9 cellular contexts compared by ENCODE assay signal in the genomic region with DNA sequence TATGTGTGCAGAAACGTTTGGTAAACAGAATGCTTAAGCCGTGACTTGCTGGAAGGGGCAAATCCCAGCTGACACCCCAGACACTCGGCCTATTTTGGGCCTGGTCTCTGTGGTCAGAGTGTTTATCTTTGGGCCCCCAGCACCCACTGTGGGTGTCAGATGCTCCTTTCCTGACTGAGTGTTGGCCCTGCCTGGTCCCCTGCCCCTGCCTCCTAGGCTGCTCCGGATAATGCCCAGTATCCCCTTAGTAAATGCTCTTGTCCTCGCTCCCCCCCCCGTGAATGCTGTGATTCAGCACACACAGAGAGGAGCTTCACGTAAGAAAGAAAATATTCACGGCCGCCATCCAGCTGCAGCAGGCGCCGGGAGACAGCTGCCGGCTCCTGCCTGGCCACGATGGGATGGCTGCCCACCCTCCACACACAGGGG. TPM values are rescaled to one million over a fixed set of nuclear protein-coding genes. Genes with fewer than 3 reads are reported as not detected.
DNase-seq lines count a peak whose midpoint lies in the region; ATAC-seq and TF ChIP-seq lines count a peak whose summit lies in the region.
"Had no signal": no experiment of that assay in that cellular context is flagged by ENCODE, and none has a peak within 500 bp of the region (broad histone marks: within the 10 kb centered on the region; RNA-seq: fewer than 3 reads in every experiment).

No MANE protein-coding gene starts in this region.

- no peaks in the 10 kb centered on the region for H3K27me3 Mint-ChIP-seq in endodermal cell (ENCODE audit: insufficient read depth)

- no peak for ATAC-seq in GM21423 (IDR thresholded peaks at IDR 0.05; ENCODE audit: unreplicated experiment)
- ATAC-seq in HG03469 (IDR thresholded peaks at IDR 0.05; ENCODE audit: unreplicated experiment): no peak
- ATAC-seq in PC-3: no peak

- DNase-seq in DMS 273 (lab: John Stamatoyannopoulos, UW; ENCODE audit: unreplicated experiment): peak; percentile 67
- DNase-seq in DMS 273 treated with DMSO at 0.1 percent for 48 hours (lab: John Stamatoyannopoulos, UW): no peak
- DNase-seq in endodermal cell: peak; percentile 73
- DNase-seq in middle frontal gyrus (ENCODE audit: extremely low spot score, low spot score): peak; percentile 53
- DNase-seq in tibial nerve (ENCODE audit: low spot score in 2 of 2): peak; percentile 51 to 76
- no peak for DNase-seq in PC-3

- H3K4me1 ChIP-seq in endodermal cell (ENCODE audit: control insufficient read depth, insufficient read depth, low read length): peaks cover 44% of the 10 kb centered on the region
- peaks cover 0 to 69% (median 43%) of the 10 kb centered on the region in 4 donors for H3K4me1 ChIP-seq in tibial nerve
- peaks cover 21% of the 10 kb centered on the region for H3K4me1 ChIP-seq in PC-3 (ENCODE audit: insufficient read depth, low read length)

- H3K9ac ChIP-seq in endodermal cell (ENCODE audit: extremely low read depth, low read length, poor library complexity, severe bottlenecking): no peak overlapping the region
- H3K9ac ChIP-seq in PC-3 (ENCODE audit: low read length): no peak overlapping the region

- H3K4me2 ChIP-seq in PC-3 (ENCODE audit: low read length): no peak overlapping the region

- intact Hi-C loops in PC-3 (cut with micrococcal nuclease): no loop called here

- no TSS peak for BruUV-seq in PC-3 (replicated peaks; lab: Mats Ljungman, UMichigan)

- no peaks in the 10 kb centered on the region for H3K9me3 ChIP-seq in endodermal cell (ENCODE audit: control insufficient read depth, low read length)
- no peaks in the 10 kb centered on the region for H3K9me3 ChIP-seq in tibial nerve
- H3K9me3 ChIP-seq in PC-3 (ENCODE audit: low read length): no peaks in the 10 kb centered on the region

- no peaks in the 10 kb centered on the region for H3K79me2 ChIP-seq in PC-3 (ENCODE audit: low read length)

- H3K9me3 Mint-ChIP-seq in endodermal cell: no peaks in the 10 kb centered on the region

- no peak for TF ChIP-seq POLR2A in tibial nerve (IDR thresholded peaks at IDR 0.05)

- H3K36me3 Mint-ChIP-seq in endodermal cell (ENCODE audit: low read depth): no peaks in the 10 kb centered on the region

- TF ChIP-seq EP300 in tibial nerve (IDR thresholded peaks at IDR 0.05): peak in 1 of 2 donors; percentile 22

- 37 to 40% methylated on average over 8 to 13 of the region's 13 CpGs for WGBS in endodermal cell (ENCODE audit: insufficient coverage in 1 of 2, insufficient read length in 1 of 2), 2 experiments
- WGBS in tibial nerve, 2 donors: 20 to 25% methylated on average over 13 of the region's 13 CpGs

- H3K9me2 ChIP-seq in PC-3 (replicated peaks; ENCODE audit: low read length): no peaks in the 10 kb centered on the region

- H3K27me3 ChIP-seq in endodermal cell (ENCODE audit: control insufficient read depth, insufficient read depth, low read length, poor library complexity, severe bottlenecking): no peaks in the 10 kb centered on the region
- no peaks in the 10 kb centered on the region for H3K27me3 ChIP-seq in tibial nerve
- no peaks in the 10 kb centered on the region for H3K27me3 ChIP-seq in PC-3 (ENCODE audit: low read length)

- TF ChIP-seq CTCF in endodermal cell (conservative IDR thresholded peaks at IDR 0.05) (no peak), tibial nerve (IDR thresholded peaks at IDR 0.05) (no peak), PC-3 (conservative IDR thresholded peaks at IDR 0.05; ENCODE audit: low read depth, low read length) (no peak)

- no peaks in the 10 kb centered on the region for H3K36me3 ChIP-seq in endodermal cell (ENCODE audit: control insufficient read depth, insufficient read depth, low read length)
- no peaks in the 10 kb centered on the region for H3K36me3 ChIP-seq in tibial nerve
- no peaks in the 10 kb centered on the region for H3K36me3 ChIP-seq in PC-3 (ENCODE audit: low read depth, low read length)

- CTCF ChIA-PET in PC-3 (lab: Charles Lee): no interaction called here

- no peak overlapping the region for H2AFZ ChIP-seq in PC-3 (ENCODE audit: low read length)

- H3F3A ChIP-seq in PC-3 (ENCODE audit: low read length, unreplicated experiment): no peaks in the 10 kb centered on the region

- H3K27ac ChIP-seq in endodermal cell (ENCODE audit: low read depth, low read length): peak overlapping the region; percentile 12
- peak overlapping the region; percentile 45 to 85 (median 70) for H3K27ac ChIP-seq in tibial nerve
- no peak overlapping the region for H3K27ac ChIP-seq in PC-3 (ENCODE audit: low read length)
- H3K27ac ChIP-seq: 22Rv1 had no signal

- H3K4me1 Mint-ChIP-seq in endodermal cell: peaks cover 65% of the 10 kb centered on the region

- no peaks in the 10 kb centered on the region for H4K20me1 ChIP-seq in PC-3 (ENCODE audit: low read length)

- peak overlapping the region; percentile 24 for H3K4me3 Mint-ChIP-seq in endodermal cell

- H3K4me3 ChIP-seq in endodermal cell (ENCODE audit: low read length) (no peak overlapping the region), tibial nerve (no peak overlapping the region), PC-3 (ENCODE audit: low read length) (no peak overlapping the region)

- POLR2A ChIA-PET in PC-3 (lab: Charles Lee; ENCODE audit: unreplicated experiment): no interaction called here

- peak overlapping the region; percentile 85 for H3K27ac Mint-ChIP-seq in endodermal cell

RNA-seq across cellular contexts. Expression of a gene that starts 11.3 kb away (rescaled TPM):
- total RNA-seq in endodermal cell (10 to 100 TPM; 14.8 to 17.1 TPM), tibial nerve (10 to 100 TPM; 34.5 to 64.1 (median 47.1) TPM), PC-3 (2014; rRNA removed) (0.07 and 0.75 TPM in 2 replicates)
- 19.1 TPM for polyA plus RNA-seq in endodermal cell (2013, experiment 1 of 2)
- polyA plus RNA-seq in endodermal cell (2013, experiment 2 of 2): 21.2 TPM

Comparison
In these comparisons a context has a peak if more than half of its experiments do, and no peak if none do; other contexts are left out.
1. DNase-seq: peak in DMS 273 (single experiment), endodermal cell (single experiment), middle frontal gyrus (single experiment) and tibial nerve (2 of 2); none in DMS 273 treated with DMSO at 0.1 percent for 48 hours (single experiment) and PC-3 (single experiment).